ENCODE assay signal across 13 cellular contexts in genomic region chr2:47029737-47030524, GRCh38.
A peak's percentile ranks its signal among the peaks of the same experiment; 100 is the strongest.
DNase-seq lines count a peak whose midpoint lies in the region; ATAC-seq and TF ChIP-seq lines count a peak whose summit lies in the region.
"Had no signal": no experiment of that assay in that cellular context is flagged by ENCODE, and none has a peak within 500 bp of the region (broad histone marks: within the 10 kb centered on the region; RNA-seq: fewer than 3 reads in every experiment).

No MANE protein-coding gene starts in this region.

- no peak overlapping the region for H3K4me3 ChIP-seq in SK-N-SH (ENCODE audit: low read depth in 2 of 2, low read length in 1 of 2)
- H3K4me3 ChIP-seq in tibial artery = no peak overlapping the region

- TF ChIP-seq CTCF in SK-N-SH (IDR thresholded peaks at IDR 0.05) (no peak; the same call in 1 of the 2 replicates), RWPE1 (conservative IDR thresholded peaks at IDR 0.05; ENCODE audit: low read depth) (no peak), tibial artery (IDR thresholded peaks at IDR 0.05) (no peak)

- H3K4me1 ChIP-seq in SK-N-SH (ENCODE audit: control insufficient read depth in 1 of 2, insufficient read depth in 2 of 2, low read depth in 1 of 2, low read length in 1 of 2) (peaks cover 36 to 78% of the 10 kb centered on the region in 2 experiments), tibial artery (peaks cover 8 to 96% (median 66%) of the 10 kb centered on the region in 4 donors)

- CTCF ChIA-PET in SK-N-SH (lab: Yijun Ruan, JAX) = interaction anchor here (1.4 to 2.3 kb wide), 4 partner anchors 14 to 293 kb away, joined by 3 to 11 read pairs (median 5); no protein-coding TSS in a partner anchor
- CTCF ChIA-PET in RWPE1 (lab: Yijun Ruan, JAX) = no interaction called here
- CTCF ChIA-PET in activated naive CD4-positive, alpha-beta T cell treated with anti-CD3 and anti-CD28 coated beads, Interleukin-2, amount 10 ng/mL, durations not matched to agents 7 days and 5 days (lab: Charles Lee) = no interaction called here

- H3K36me3 Mint-ChIP-seq in activated naive CD4-positive, alpha-beta T cell treated with anti-CD3 and anti-CD28 coated beads, Interleukin-2, amount 10 ng/mL, durations not matched to agents 7 days and 5 days = peaks cover 30% of the 10 kb centered on the region

- TF ChIP-seq RAD21 in SK-N-SH (IDR thresholded peaks at IDR 0.05; ENCODE audit: low read length) = no peak

- no peak for ATAC-seq in SK-N-SH treated with all-trans-retinoic acid at 6 μM for 48 hours
- ATAC-seq in HG02763 (IDR thresholded peaks at IDR 0.05; ENCODE audit: unreplicated experiment) = no peak

- H3K27ac Mint-ChIP-seq in activated naive CD4-positive, alpha-beta T cell treated with anti-CD3 and anti-CD28 coated beads, Interleukin-2, amount 10 ng/mL, durations not matched to agents 7 days and 5 days = no peak overlapping the region
- H3K27ac Mint-ChIP-seq: activated CD4-positive, alpha-beta T cell treated with anti-CD3 and anti-CD28 coated beads, Interleukin-2, amount 10 ng/mL, durations not matched to agents 24 days and 14 days had no signal

- POLR2A ChIA-PET in SK-N-SH (lab: Yijun Ruan, JAX) = interaction anchor here (1.4 kb wide), 1 partner anchor 8 kb away, joined by 3 read pairs; no protein-coding TSS in a partner anchor
- POLR2A ChIA-PET in RWPE1 (lab: Yijun Ruan, JAX; ENCODE audit: low non-redundant PET) = no interaction called here

- H3K36me3 ChIP-seq in SK-N-SH (replicated peaks in 1 of 2; ENCODE audit: control insufficient read depth in 1 of 2, insufficient read depth in 2 of 2, low read length in 1 of 2) = peaks cover 8 to 22% of the 10 kb centered on the region in 2 experiments
- peaks cover 0 to 65% (median 59%) of the 10 kb centered on the region in 3 donors for H3K36me3 ChIP-seq in tibial artery

- 73% methylated on average over 6 of the region's 6 CpGs for WGBS in SK-N-SH (ENCODE audit: low lambda C conversion rate)

- H3K9me3 ChIP-seq in SK-N-SH (no peaks in the 10 kb centered on the region), tibial artery (no peaks in the 10 kb centered on the region)

- H3K9me3 Mint-ChIP-seq in activated naive CD4-positive, alpha-beta T cell treated with anti-CD3 and anti-CD28 coated beads, Interleukin-2, amount 10 ng/mL, durations not matched to agents 7 days and 5 days = no peaks in the 10 kb centered on the region
- H3K9me3 Mint-ChIP-seq: activated CD4-positive, alpha-beta T cell treated with anti-CD3 and anti-CD28 coated beads, Interleukin-2, amount 10 ng/mL, durations not matched to agents 24 days and 14 days had no signal

- no peak for TF ChIP-seq EP300 in SK-N-SH (IDR thresholded peaks at IDR 0.05; ENCODE audit: borderline replicate concordance in 1 of 2, low read depth in 1 of 2, low read length in 1 of 2)

- no peak for DNase-seq in SK-N-SH
- peak; percentile 64 for DNase-seq in RWPE1 (ENCODE audit: low spot score)
- DNase-seq in glomerular visceral epithelial cell (ENCODE audit: extremely low spot score) = peak; percentile 62
- no peak for DNase-seq in tibial artery
- DNase-seq in activated naive CD4-positive, alpha-beta T cell treated with anti-CD3 and anti-CD28 coated beads, Interleukin-2, amount 10 ng/mL, durations not matched to agents 7 days and 5 days = no peak
- DNase-seq in NCI-H82 treated with DMSO at 0.1 percent for 48 hours (lab: John Stamatoyannopoulos, UW; ENCODE audit: unreplicated experiment) = no peak
- DNase-seq: activated CD4-positive, alpha-beta T cell treated with anti-CD3 and anti-CD28 coated beads, Interleukin-2, amount 10 ng/mL, durations not matched to agents 24 days and 14 days; activated effector memory CD4-positive, alpha-beta T cell treated with Interleukin-2 at 50 U/mL for 16 hours; NCI-H748 treated with DMSO at 0.1 percent for 48 hours; stimulated activated naive CD4-positive, alpha-beta T cell had no signal

- H4K20me1 ChIP-seq in SK-N-SH (ENCODE audit: insufficient read depth) = no peaks in the 10 kb centered on the region

- 0 out of 2 replicates have a peak overlapping the region, but pooled peaks have one; percentile 2 for H3K4me2 ChIP-seq in SK-N-SH

- no peak overlapping the region for H2AFZ ChIP-seq in SK-N-SH (ENCODE audit: low read depth)
- H2AFZ ChIP-seq: parathyroid adenoma had no signal

- H3K27me3 ChIP-seq in SK-N-SH (ENCODE audit: insufficient read depth) = no peaks in the 10 kb centered on the region
- H3K27me3 ChIP-seq in tibial artery = no peaks in the 10 kb centered on the region

- H3K79me2 ChIP-seq in SK-N-SH (ENCODE audit: insufficient read depth) = no peaks in the 10 kb centered on the region
- H3K79me2 ChIP-seq: parathyroid adenoma had no signal

- H3F3A ChIP-seq in SK-N-SH (replicated peaks; ENCODE audit: insufficient read depth) = peaks cover 13% of the 10 kb centered on the region

- intact Hi-C loops in tibial artery (cut with DNase I; ENCODE audit: low total_unique reads) = no loop called here

- no peaks in the 10 kb centered on the region for H3K9me2 ChIP-seq in SK-N-SH

- no peaks in the 10 kb centered on the region for H3K27me3 Mint-ChIP-seq in activated naive CD4-positive, alpha-beta T cell treated with anti-CD3 and anti-CD28 coated beads, Interleukin-2, amount 10 ng/mL, durations not matched to agents 7 days and 5 days
- H3K27me3 Mint-ChIP-seq: activated CD4-positive, alpha-beta T cell treated with anti-CD3 and anti-CD28 coated beads, Interleukin-2, amount 10 ng/mL, durations not matched to agents 24 days and 14 days had no signal

- H3K9ac ChIP-seq in SK-N-SH = peak overlapping the region; percentile 25; the same call in 1 of the 2 replicates
- H3K9ac ChIP-seq: parathyroid adenoma had no signal

- no peak overlapping the region for H3K4me3 Mint-ChIP-seq in activated naive CD4-positive, alpha-beta T cell treated with anti-CD3 and anti-CD28 coated beads, Interleukin-2, amount 10 ng/mL, durations not matched to agents 7 days and 5 days
- H3K4me3 Mint-ChIP-seq: activated CD4-positive, alpha-beta T cell treated with anti-CD3 and anti-CD28 coated beads, Interleukin-2, amount 10 ng/mL, durations not matched to agents 24 days and 14 days had no signal

- peak overlapping the region in 1 of 2 experiments; percentile 100; a peak in 3 of 4 replicates for H3K27ac ChIP-seq in SK-N-SH (ENCODE audit: low read depth in 2 of 2, low read length in 1 of 2)
- peak overlapping the region; percentile 99 for H3K27ac ChIP-seq in RWPE1
- H3K27ac ChIP-seq in tibial artery = peak overlapping the region; percentile 90 to 91
- H3K27ac ChIP-seq: parathyroid adenoma had no signal

- peaks cover 3% of the 10 kb centered on the region for H3K4me1 Mint-ChIP-seq in activated naive CD4-positive, alpha-beta T cell treated with anti-CD3 and anti-CD28 coated beads, Interleukin-2, amount 10 ng/mL, durations not matched to agents 7 days and 5 days
- H3K4me1 Mint-ChIP-seq: activated CD4-positive, alpha-beta T cell treated with anti-CD3 and anti-CD28 coated beads, Interleukin-2, amount 10 ng/mL, durations not matched to agents 24 days and 14 days had no signal

TF ChIP-seq in SK-N-SH, 30 proteins besides CTCF, POLR2A, EP300 and RAD21:
- TF ChIP-seq FOSL2 (IDR thresholded peaks at IDR 0.05; ENCODE audit: borderline replicate concordance, low read depth) (peak; percentile 61; the same call in 1 of the 2 replicates), FOXM1 (IDR thresholded peaks at IDR 0.05; ENCODE audit: low read depth) (no peak)

TF ChIP-seq in SK-N-SH treated with all-trans-retinoic acid at 6 μM for 48 hours, 23 proteins besides CTCF, POLR2A, EP300 and RAD21 (continues in another document):
- TF ChIP-seq ZFP30 (CRISPR knock-in tag; IDR thresholded peaks at IDR 0.05) (no peak), CREB5 (CRISPR knock-in tag; IDR thresholded peaks at IDR 0.05; ENCODE audit: low read depth) (no peak), PPARA (CRISPR knock-in tag; IDR thresholded peaks at IDR 0.05; ENCODE audit: borderline replicate concordance) (no peak), OSR1 (CRISPR knock-in tag; IDR thresholded peaks at IDR 0.05) (no peak), GLIS3 (CRISPR knock-in tag; IDR thresholded peaks at IDR 0.05) (no peak), RARB (CRISPR knock-in tag; IDR thresholded peaks at IDR 0.05) (no peak), ZNF565 (CRISPR knock-in tag; conservative IDR thresholded peaks at IDR 0.05; ENCODE audit: low read depth) (no peak), TCF4 (CRISPR knock-in tag; IDR thresholded peaks at IDR 0.05; ENCODE audit: borderline replicate concordance) (no peak)
- TF ChIP-seq, protein P1, sequence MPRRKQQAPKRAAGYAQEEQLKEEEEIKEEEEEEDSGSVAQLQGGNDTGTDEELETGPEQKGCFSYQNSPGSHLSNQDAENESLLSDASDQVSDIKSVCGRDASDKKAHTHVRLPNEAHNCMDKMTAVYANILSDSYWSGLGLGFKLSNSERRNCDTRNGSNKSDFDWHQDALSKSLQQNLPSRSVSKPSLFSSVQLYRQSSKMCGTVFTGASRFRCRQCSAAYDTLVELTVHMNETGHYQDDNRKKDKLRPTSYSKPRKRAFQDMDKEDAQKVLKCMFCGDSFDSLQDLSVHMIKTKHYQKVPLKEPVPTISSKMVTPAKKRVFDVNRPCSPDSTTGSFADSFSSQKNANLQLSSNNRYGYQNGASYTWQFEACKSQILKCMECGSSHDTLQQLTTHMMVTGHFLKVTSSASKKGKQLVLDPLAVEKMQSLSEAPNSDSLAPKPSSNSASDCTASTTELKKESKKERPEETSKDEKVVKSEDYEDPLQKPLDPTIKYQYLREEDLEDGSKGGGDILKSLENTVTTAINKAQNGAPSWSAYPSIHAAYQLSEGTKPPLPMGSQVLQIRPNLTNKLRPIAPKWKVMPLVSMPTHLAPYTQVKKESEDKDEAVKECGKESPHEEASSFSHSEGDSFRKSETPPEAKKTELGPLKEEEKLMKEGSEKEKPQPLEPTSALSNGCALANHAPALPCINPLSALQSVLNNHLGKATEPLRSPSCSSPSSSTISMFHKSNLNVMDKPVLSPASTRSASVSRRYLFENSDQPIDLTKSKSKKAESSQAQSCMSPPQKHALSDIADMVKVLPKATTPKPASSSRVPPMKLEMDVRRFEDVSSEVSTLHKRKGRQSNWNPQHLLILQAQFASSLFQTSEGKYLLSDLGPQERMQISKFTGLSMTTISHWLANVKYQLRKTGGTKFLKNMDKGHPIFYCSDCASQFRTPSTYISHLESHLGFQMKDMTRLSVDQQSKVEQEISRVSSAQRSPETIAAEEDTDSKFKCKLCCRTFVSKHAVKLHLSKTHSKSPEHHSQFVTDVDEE (CRISPR knock-in tag; IDR thresholded peaks at IDR 0.05) = no peak

Comparison
In these comparisons a context has a peak if more than half of its experiments do, and no peak if none do; other contexts are left out.
1. DNase-seq: peak in RWPE1 (single experiment) and glomerular visceral epithelial cell (single experiment); none in SK-N-SH (single experiment), tibial artery (0 of 2), activated naive CD4-positive, alpha-beta T cell treated with anti-CD3 and anti-CD28 coated beads, Interleukin-2, amount 10 ng/mL, durations not matched to agents 7 days and 5 days (single experiment) and NCI-H82 treated with DMSO at 0.1 percent for 48 hours (single experiment).